17 cellular contexts compared by ENCODE assay signal in the genomic region with DNA sequence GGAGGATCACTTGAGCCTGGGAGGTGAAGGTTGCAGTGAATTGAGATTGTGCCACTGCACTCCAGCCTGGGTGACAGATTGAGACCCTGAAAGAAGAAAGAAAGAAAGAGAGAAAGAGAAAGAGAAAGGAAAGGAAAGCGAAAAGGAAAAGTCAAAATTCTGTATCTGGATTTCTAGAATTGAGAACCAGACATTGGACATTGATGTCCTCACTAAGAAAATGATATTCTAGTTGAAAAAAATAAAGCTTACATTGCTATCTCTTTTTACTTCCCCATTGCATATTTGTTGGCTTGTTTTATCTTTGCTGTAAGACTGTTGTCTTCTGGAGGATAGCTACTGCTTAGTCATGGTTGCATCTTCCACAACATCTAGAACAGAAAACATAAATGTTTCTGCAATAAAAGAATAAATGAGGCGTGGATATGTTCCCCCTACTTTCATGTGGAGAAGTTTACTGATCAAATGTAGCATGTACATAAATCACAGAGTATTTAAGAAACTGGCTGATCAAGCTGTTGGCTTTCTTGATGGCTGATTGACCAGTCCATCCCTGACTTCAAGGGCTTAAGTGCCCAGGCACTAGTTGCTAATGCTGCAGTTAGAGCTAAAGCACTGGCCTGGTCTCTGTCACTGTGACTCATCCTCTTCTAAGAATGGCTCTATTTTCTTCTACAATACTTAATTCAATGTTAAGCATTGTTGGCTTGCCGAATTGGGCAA. TPM values are rescaled to one million over a fixed set of nuclear protein-coding genes. Genes with fewer than 3 reads are reported as not detected.
DNase-seq lines count a peak whose midpoint lies in the region; ATAC-seq and FAIRE-seq lines count a peak whose summit lies in the region.
"Had no signal": no experiment of that assay in that cellular context is flagged by ENCODE, and none has a peak within 500 bp of the region (broad histone marks: within the 10 kb centered on the region; RNA-seq: fewer than 3 reads in every experiment).

No MANE protein-coding gene starts in this region.

- peaks cover 77% of the 10 kb centered on the region for H3K4me1 Mint-ChIP-seq in T-helper 2 cell treated with Interferon-gamma antibody and Interleukin-4, amounts not matched to agents 5 μg/mL and 100 μg/mL, for 36 hours (ENCODE audit: low read depth)
- peaks cover 92% of the 10 kb centered on the region for H3K4me1 Mint-ChIP-seq in activated T-helper 1 cell treated with anti-CD3 and anti-CD28 coated beads, Interleukin-12 subunit alpha, Interleukin-12 subunit beta, Interleukin-2, Interleukin-4 antibody, amounts not matched to agents 30 ng/mL and 10 ng/mL and 1 ng/mL, durations not matched to agents 14 hours and 24 hours and 36 hours (ENCODE audit: low read depth)
- peaks cover 84 to 89% (median 85%) of the 10 kb centered on the region in 3 donors for H3K4me1 Mint-ChIP-seq in naive B cell

- FAIRE-seq in GM19239 (lab: Jason Lieb, UNC) = peak; percentile 31
- FAIRE-seq: frontal cortex had no signal

- ATAC-seq in naive B cell (ENCODE audit: low read depth in 2 of 2) (no peak), GM18517 (IDR thresholded peaks at IDR 0.05; ENCODE audit: unreplicated experiment) (no peak)
- ATAC-seq: left ventricle myocardium superior had no signal

- intact Hi-C loops in activated T-helper 1 cell treated with anti-CD3 and anti-CD28 coated beads, Interleukin-12 subunit alpha, Interleukin-12 subunit beta, Interleukin-2, Interleukin-4 antibody, amounts not matched to agents 30 ng/mL and 10 ng/mL and 1 ng/mL, durations not matched to agents 14 hours and 24 hours and 36 hours (cut with micrococcal nuclease) = loop anchor here (1.0 kb wide), 1 partner anchor 8 kb away; no protein-coding TSS in a partner anchor

- H3K4me3 Mint-ChIP-seq in T-helper 2 cell treated with Interferon-gamma antibody and Interleukin-4, amounts not matched to agents 5 μg/mL and 100 μg/mL, for 36 hours = peak overlapping the region; percentile 51
- peak overlapping the region; percentile 54 for H3K4me3 Mint-ChIP-seq in activated T-helper 1 cell treated with anti-CD3 and anti-CD28 coated beads, Interleukin-12 subunit alpha, Interleukin-12 subunit beta, Interleukin-2, Interleukin-4 antibody, amounts not matched to agents 30 ng/mL and 10 ng/mL and 1 ng/mL, durations not matched to agents 14 hours and 24 hours and 36 hours
- H3K4me3 Mint-ChIP-seq in naive B cell = peak overlapping the region in 6 of 8 donors; percentile 12 to 59 (median 38)
- H3K4me3 Mint-ChIP-seq: activated T-cell treated with anti-CD3 and anti-CD28 coated beads, Interleukin-2, amount 50 U/mL, for 4 hours; type B pancreatic cell had no signal

- H3K36me3 Mint-ChIP-seq in T-helper 2 cell treated with Interferon-gamma antibody and Interleukin-4, amounts not matched to agents 5 μg/mL and 100 μg/mL, for 36 hours (ENCODE audit: low read depth) = peaks cover 73% of the 10 kb centered on the region
- H3K36me3 Mint-ChIP-seq in activated T-helper 1 cell treated with anti-CD3 and anti-CD28 coated beads, Interleukin-12 subunit alpha, Interleukin-12 subunit beta, Interleukin-2, Interleukin-4 antibody, amounts not matched to agents 30 ng/mL and 10 ng/mL and 1 ng/mL, durations not matched to agents 14 hours and 24 hours and 36 hours (ENCODE audit: low read depth) = peaks cover 58% of the 10 kb centered on the region
- H3K36me3 Mint-ChIP-seq in naive B cell = peaks cover 48 to 51% of the 10 kb centered on the region in 2 donors
- H3K36me3 Mint-ChIP-seq: type B pancreatic cell had no signal

- no peaks in the 10 kb centered on the region for H3K9me3 Mint-ChIP-seq in T-helper 2 cell treated with Interferon-gamma antibody and Interleukin-4, amounts not matched to agents 5 μg/mL and 100 μg/mL, for 36 hours
- H3K9me3 Mint-ChIP-seq in activated T-helper 1 cell treated with anti-CD3 and anti-CD28 coated beads, Interleukin-12 subunit alpha, Interleukin-12 subunit beta, Interleukin-2, Interleukin-4 antibody, amounts not matched to agents 30 ng/mL and 10 ng/mL and 1 ng/mL, durations not matched to agents 14 hours and 24 hours and 36 hours = no peaks in the 10 kb centered on the region
- H3K9me3 Mint-ChIP-seq in naive B cell = peaks cover 0 to 2% (median 0%) of the 10 kb centered on the region in 7 donors
- H3K9me3 Mint-ChIP-seq: activated T-cell treated with anti-CD3 and anti-CD28 coated beads, Interleukin-2, amount 50 U/mL, for 4 hours; type B pancreatic cell had no signal

- DNase-seq in T-helper 2 cell treated with Interferon-gamma antibody and Interleukin-4, amounts not matched to agents 5 μg/mL and 100 μg/mL, for 36 hours (ENCODE audit: low spot score) = no peak
- no peak for DNase-seq in T-helper 2 cell
- no peak for DNase-seq in GM19239 (ENCODE audit: insufficient read length, low spot score)
- no peak for DNase-seq in activated T-helper 1 cell treated with anti-CD3 and anti-CD28 coated beads, Interleukin-12 subunit alpha, Interleukin-12 subunit beta, Interleukin-2, Interleukin-4 antibody, amounts not matched to agents 30 ng/mL and 10 ng/mL and 1 ng/mL, durations not matched to agents 14 hours and 24 hours and 36 hours (ENCODE audit: low spot score)
- DNase-seq in naive B cell = no peak
- no peak for DNase-seq in iPS-NIHi11 (ENCODE audit: low spot score)
- no peak for DNase-seq in EL
- DNase-seq: activated T-cell treated with anti-CD3 and anti-CD28 coated beads, Interleukin-2, amount 50 U/mL, for 4 hours; left ventricle myocardium superior; NCI-H2081 treated with DMSO at 0.1 percent for 48 hours; NCI-H69; posterior cingulate gyrus; SK-N-SH had no signal

- peak overlapping the region; percentile 72 for H3K27ac Mint-ChIP-seq in T-helper 2 cell treated with Interferon-gamma antibody and Interleukin-4, amounts not matched to agents 5 μg/mL and 100 μg/mL, for 36 hours
- peak overlapping the region; percentile 89 for H3K27ac Mint-ChIP-seq in activated T-helper 1 cell treated with anti-CD3 and anti-CD28 coated beads, Interleukin-12 subunit alpha, Interleukin-12 subunit beta, Interleukin-2, Interleukin-4 antibody, amounts not matched to agents 30 ng/mL and 10 ng/mL and 1 ng/mL, durations not matched to agents 14 hours and 24 hours and 36 hours
- H3K27ac Mint-ChIP-seq in naive B cell = peak overlapping the region; percentile 41 to 94 (median 80)
- H3K27ac Mint-ChIP-seq: type B pancreatic cell had no signal

- H3K27me3 Mint-ChIP-seq in T-helper 2 cell treated with Interferon-gamma antibody and Interleukin-4, amounts not matched to agents 5 μg/mL and 100 μg/mL, for 36 hours (ENCODE audit: low read depth) = no peaks in the 10 kb centered on the region
- H3K27me3 Mint-ChIP-seq in activated T-helper 1 cell treated with anti-CD3 and anti-CD28 coated beads, Interleukin-12 subunit alpha, Interleukin-12 subunit beta, Interleukin-2, Interleukin-4 antibody, amounts not matched to agents 30 ng/mL and 10 ng/mL and 1 ng/mL, durations not matched to agents 14 hours and 24 hours and 36 hours (ENCODE audit: insufficient read depth) = no peaks in the 10 kb centered on the region
- no peaks in the 10 kb centered on the region for H3K27me3 Mint-ChIP-seq in naive B cell

RNA-seq across cellular contexts. Expression of gene CD53, which starts 17.7 kb away (rescaled TPM):
- 201 and 204 TPM in 2 replicates for total RNA-seq in activated T-helper 1 cell treated with anti-CD3 and anti-CD28 coated beads, Interleukin-12 subunit alpha, Interleukin-12 subunit beta, Interleukin-2, Interleukin-4 antibody, amounts not matched to agents 30 ng/mL and 10 ng/mL and 1 ng/mL, durations not matched to agents 14 hours and 24 hours and 36 hours
- polyA plus RNA-seq in naive B cell (ENCODE audit: low read depth in 6 of 6) = 1,000 to 10,000 TPM; 1,145 to 1,609 (median 1,337) TPM
- total RNA-seq: A172 had no signal
- polyA plus RNA-seq: SK-N-SH had no signal
